27 cellular contexts compared by ENCODE assay signal in genomic region chr1:106173101-106173500, GRCh38.
"Had no signal": no experiment of that assay in that cellular context is flagged by ENCODE, and none has a peak within 500 bp of the region (broad histone marks: within the 10 kb centered on the region; RNA-seq: fewer than 3 reads in every experiment).

No MANE protein-coding gene starts in this region.

- H3K36me3 Mint-ChIP-seq: activated naive CD8-positive, alpha-beta T cell treated with anti-CD3 and anti-CD28 coated beads for 36 hours; naive thymus-derived CD8-positive, alpha-beta T cell; neural progenitor cell; stimulated activated effector memory CD8-positive, alpha-beta T cell treated with anti-CD3 and anti-CD28 coated beads, Interleukin-12 subunit alpha, Interleukin-12 subunit beta, amount 100 ng/mL, for 72 hours had no signal

- H3K4me1 Mint-ChIP-seq: activated B cell treated with CpG ODN at 0.5 μM for 24 hours; activated CD4-positive, alpha-beta T cell treated with anti-CD3 and anti-CD28 coated beads for 36 hours; activated naive CD8-positive, alpha-beta T cell treated with anti-CD3 and anti-CD28 coated beads for 36 hours; naive thymus-derived CD8-positive, alpha-beta T cell; neural progenitor cell; stimulated activated effector memory CD8-positive, alpha-beta T cell treated with anti-CD3 and anti-CD28 coated beads, Interleukin-12 subunit alpha, Interleukin-12 subunit beta, amount 100 ng/mL, for 72 hours; stimulated activated naive CD8-positive, alpha-beta T cell treated with anti-CD3 and anti-CD28 coated beads, Interleukin-15, amount 100 ng/mL, for 72 hours had no signal

- H3K27ac Mint-ChIP-seq: activated B cell treated with CpG ODN at 0.5 μM for 24 hours; activated CD4-positive, alpha-beta T cell treated with anti-CD3 and anti-CD28 coated beads for 36 hours; activated naive CD8-positive, alpha-beta T cell treated with anti-CD3 and anti-CD28 coated beads for 36 hours; activated T-helper 2 cell treated with anti-CD3 and anti-CD28 coated beads, Interferon-gamma antibody, Interleukin-2, Interleukin-4, amounts not matched to agents 10 μg/mL and 5 μg/mL and 100 μg/mL, durations not matched to agents 14 hours and 24 hours and 36 hours; naive thymus-derived CD8-positive, alpha-beta T cell; neural progenitor cell; stimulated activated effector memory CD8-positive, alpha-beta T cell treated with anti-CD3 and anti-CD28 coated beads, Interleukin-12 subunit alpha, Interleukin-12 subunit beta, amount 100 ng/mL, for 72 hours; stimulated activated naive CD8-positive, alpha-beta T cell treated with anti-CD3 and anti-CD28 coated beads, Interleukin-15, amount 100 ng/mL, for 72 hours had no signal

- H3K27ac ChIP-seq: hepatocyte, left lung, neural progenitor cell, tibial artery had no signal

- H3K4me3 Mint-ChIP-seq: activated B cell treated with CpG ODN at 0.5 μM for 24 hours; activated CD4-positive, alpha-beta T cell treated with anti-CD3 and anti-CD28 coated beads for 36 hours; activated naive CD8-positive, alpha-beta T cell treated with anti-CD3 and anti-CD28 coated beads for 36 hours; activated T-cell treated with anti-CD3 and anti-CD28 coated beads, Interleukin-2, amount 50 U/mL, for 4 hours; naive thymus-derived CD8-positive, alpha-beta T cell; neural progenitor cell; stimulated activated effector memory CD8-positive, alpha-beta T cell treated with anti-CD3 and anti-CD28 coated beads, Interleukin-12 subunit alpha, Interleukin-12 subunit beta, amount 100 ng/mL, for 72 hours; stimulated activated naive CD8-positive, alpha-beta T cell treated with anti-CD3 and anti-CD28 coated beads, Interleukin-15, amount 100 ng/mL, for 72 hours had no signal

- H3K36me3 ChIP-seq: left lung, neural progenitor cell, tibial artery had no signal

- H3K4me3 ChIP-seq: hepatocyte, left lung, lung, neural progenitor cell, tibial artery had no signal

- H3K27me3 ChIP-seq: hepatocyte, left lung, neural progenitor cell, tibial artery had no signal

- H3K27me3 Mint-ChIP-seq: activated B cell treated with CpG ODN at 0.5 μM for 24 hours; activated CD4-positive, alpha-beta T cell treated with anti-CD3 and anti-CD28 coated beads for 36 hours; activated naive CD8-positive, alpha-beta T cell treated with anti-CD3 and anti-CD28 coated beads for 36 hours; naive thymus-derived CD8-positive, alpha-beta T cell; stimulated activated naive CD8-positive, alpha-beta T cell treated with anti-CD3 and anti-CD28 coated beads, Interleukin-15, amount 100 ng/mL, for 72 hours had no signal

- ATAC-seq: activated CD4-positive, alpha-beta T cell treated with anti-CD3 and anti-CD28 coated beads for 36 hours; activated T-cell treated with anti-CD3 and anti-CD28 coated beads, Interleukin-2, amount 50 U/mL, for 4 hours; esophagus mucosa; left lung; naive thymus-derived CD8-positive, alpha-beta T cell; sciatic nerve; stimulated activated effector memory CD8-positive, alpha-beta T cell treated with anti-CD3 and anti-CD28 coated beads, Interleukin-12 subunit alpha, Interleukin-12 subunit beta, amount 100 ng/mL, for 72 hours; stimulated activated naive CD8-positive, alpha-beta T cell treated with anti-CD3 and anti-CD28 coated beads, Interleukin-15, amount 100 ng/mL, for 72 hours had no signal

- DNase-seq: activated B cell treated with CpG ODN at 0.5 μM for 24 hours; activated CD4-positive, alpha-beta T cell treated with anti-CD3 and anti-CD28 coated beads for 36 hours; activated CD4-positive, alpha-beta T cell treated with anti-CD3 and anti-CD28 coated beads, Interleukin-2, amount 50 U/mL, for 48 hours; activated CD8-positive, alpha-beta memory T cell treated with anti-CD3 and anti-CD28 coated beads, Interleukin-2, amount 50 U/mL, for 48 hours; activated naive CD4-positive, alpha-beta T cell; activated naive CD8-positive, alpha-beta T cell treated with anti-CD3 and anti-CD28 coated beads for 36 hours; activated T-cell treated with anti-CD3 and anti-CD28 coated beads, Interleukin-2, amount 50 U/mL, for 4 hours; central memory CD4-positive, alpha-beta T cell; dermis blood vessel endothelial cell; effector memory CD4-positive, alpha-beta T cell; foreskin melanocyte; glutamatergic neuron; kidney glomerular epithelial cell; left lung; naive thymus-derived CD8-positive, alpha-beta T cell; posterior cingulate gyrus; small intestine; stimulated activated CD4-positive, alpha-beta T cell treated with anti-CD3 and anti-CD28 coated beads, Interleukin-2, amount 100 ng/mL, for 24 hours; stimulated activated naive CD8-positive, alpha-beta T cell treated with anti-CD3 and anti-CD28 coated beads, Interleukin-15, amount 100 ng/mL, for 72 hours; tibial artery had no signal

- H3K4me1 ChIP-seq: left lung, neural progenitor cell, tibial artery had no signal
